Comparison of ENCODE assay signal across 8 cellular contexts in genomic region chr14:103140316-103141109, GRCh38. TPM values are rescaled to one million over a fixed set of nuclear protein-coding genes. Genes with fewer than 3 reads are reported as not detected.
DNase-seq lines count a peak whose midpoint lies in the region; ATAC-seq and TF ChIP-seq lines count a peak whose summit lies in the region.

No MANE protein-coding gene starts in this region.

- intact Hi-C loops in activated CD8-positive, alpha-beta T cell treated with anti-CD3 and anti-CD28 coated beads for 36 hours (cut with micrococcal nuclease) = no loop called here
- intact Hi-C loops in PC-9 (cut with micrococcal nuclease; ENCODE audit: unreplicated experiment) (loop anchor here (1.0 kb wide), 2 partner anchors 35 to 152 kb away; no protein-coding TSS in a partner anchor), thyroid gland (cut with DNase I) (loop anchor here (5.0 kb wide), 1 partner anchor 33 kb away; no protein-coding TSS in a partner anchor)

- no peaks in the 10 kb centered on the region for H3K36me3 Mint-ChIP-seq in activated CD8-positive, alpha-beta T cell treated with anti-CD3 and anti-CD28 coated beads for 36 hours (ENCODE audit: low read depth)
- no peaks in the 10 kb centered on the region for H3K36me3 Mint-ChIP-seq in activated CD8-positive, alpha-beta T cell treated with anti-CD3 and anti-CD28 coated beads, Interleukin-2, amount 10 ng/mL, durations not matched to agents 7 days and 5 days (ENCODE audit: low read depth)
- H3K36me3 Mint-ChIP-seq in endothelial cell (ENCODE audit: low read depth, unreplicated experiment) = peaks cover 11% of the 10 kb centered on the region

- no peak for TF ChIP-seq POLR2A in thyroid gland (IDR thresholded peaks at IDR 0.05)

- ATAC-seq in activated CD8-positive, alpha-beta T cell treated with anti-CD3 and anti-CD28 coated beads for 36 hours = peak; percentile 34
- no peak for ATAC-seq in activated CD8-positive, alpha-beta T cell treated with anti-CD3 and anti-CD28 coated beads, Interleukin-2, amount 10 ng/mL, durations not matched to agents 7 days and 5 days
- peak; percentile 52 for ATAC-seq in HG03521 (IDR thresholded peaks at IDR 0.05; ENCODE audit: unreplicated experiment)

- H4K20me1 ChIP-seq in PC-9 (ENCODE audit: insufficient read depth) = 0 out of 2 replicates have a peak, but pooled peaks cover 10% of the 10 kb centered on the region

- no TSS peak for BruUV-seq in PC-9 (replicated peaks; lab: Mats Ljungman, UMichigan)

- no peak overlapping the region for H3K4me3 Mint-ChIP-seq in activated CD8-positive, alpha-beta T cell treated with anti-CD3 and anti-CD28 coated beads for 36 hours
- H3K4me3 Mint-ChIP-seq in activated CD8-positive, alpha-beta T cell treated with anti-CD3 and anti-CD28 coated beads, Interleukin-2, amount 10 ng/mL, durations not matched to agents 7 days and 5 days = no peak overlapping the region
- no peak overlapping the region for H3K4me3 Mint-ChIP-seq in endothelial cell (ENCODE audit: unreplicated experiment)

- H2AFZ ChIP-seq in PC-9 = no peak overlapping the region

- WGBS in thyroid gland, 2 donors = 33 to 34% methylated on average over 9 to 12 of the region's 12 CpGs

- no peaks in the 10 kb centered on the region for H3K9me2 ChIP-seq in PC-9 (ENCODE audit: insufficient read depth)

- no peaks in the 10 kb centered on the region for H3K9me3 Mint-ChIP-seq in activated CD8-positive, alpha-beta T cell treated with anti-CD3 and anti-CD28 coated beads for 36 hours
- H3K9me3 Mint-ChIP-seq in activated CD8-positive, alpha-beta T cell treated with anti-CD3 and anti-CD28 coated beads, Interleukin-2, amount 10 ng/mL, durations not matched to agents 7 days and 5 days (ENCODE audit: insufficient read depth) = no peaks in the 10 kb centered on the region
- no peaks in the 10 kb centered on the region for H3K9me3 Mint-ChIP-seq in endothelial cell (ENCODE audit: unreplicated experiment)

- CTCF ChIA-PET in activated CD8-positive, alpha-beta T cell treated with anti-CD3 and anti-CD28 coated beads for 36 hours (lab: Charles Lee) = interaction anchor here (0.6 to 1.4 kb wide), 7 partner anchors 11 to 117 kb away, joined by 3 to 7 read pairs (median 4); no protein-coding TSS in a partner anchor
- CTCF ChIA-PET in activated CD8-positive, alpha-beta T cell treated with anti-CD3 and anti-CD28 coated beads, Interleukin-2, amount 10 ng/mL, durations not matched to agents 7 days and 5 days (lab: Charles Lee) = interaction anchor here (0.7 to 1.4 kb wide), 3 partner anchors 12 to 36 kb away, joined by 3 read pairs; no protein-coding TSS in a partner anchor
- CTCF ChIA-PET in PC-9 (lab: Charles Lee) = interaction anchor here (0.6 to 1.9 kb wide), 5 partner anchors 9 to 36 kb away, joined by 3 to 83 read pairs (median 6); no protein-coding TSS in a partner anchor

- DNase-seq in activated CD8-positive, alpha-beta T cell treated with anti-CD3 and anti-CD28 coated beads for 36 hours = no peak
- DNase-seq in activated CD8-positive, alpha-beta T cell treated with anti-CD3 and anti-CD28 coated beads, Interleukin-2, amount 10 ng/mL, durations not matched to agents 7 days and 5 days = no peak
- DNase-seq in PC-9 (peak; percentile 58 to 75), thyroid gland (peak; percentile 80 to 83), endothelial cell (ENCODE audit: low spot score) (no peak), EL (no peak), COLO829 (ENCODE audit: low spot score) (no peak)

- POLR2A ChIA-PET in activated CD8-positive, alpha-beta T cell treated with anti-CD3 and anti-CD28 coated beads for 36 hours (lab: Charles Lee) = no interaction called here
- POLR2A ChIA-PET in activated CD8-positive, alpha-beta T cell treated with anti-CD3 and anti-CD28 coated beads, Interleukin-2, amount 10 ng/mL, durations not matched to agents 7 days and 5 days (lab: Charles Lee) = no interaction called here
- POLR2A ChIA-PET in PC-9 (lab: Charles Lee; ENCODE audit: unreplicated experiment) = interaction anchor here (0.6 to 0.7 kb wide), 3 partner anchors 21 to 193 kb away, joined by 3 to 6 read pairs (median 3); partner anchors contain the start of gene EIF5

- no peak overlapping the region for H3K27ac Mint-ChIP-seq in activated CD8-positive, alpha-beta T cell treated with anti-CD3 and anti-CD28 coated beads for 36 hours
- no peak overlapping the region for H3K27ac Mint-ChIP-seq in activated CD8-positive, alpha-beta T cell treated with anti-CD3 and anti-CD28 coated beads, Interleukin-2, amount 10 ng/mL, durations not matched to agents 7 days and 5 days
- H3K27ac Mint-ChIP-seq in endothelial cell (ENCODE audit: unreplicated experiment) = no peak overlapping the region

- H3F3A ChIP-seq in PC-9 (ENCODE audit: insufficient read depth, low read depth) = peaks cover 92% of the 10 kb centered on the region

- H3K4me3 ChIP-seq in PC-9 (no peak overlapping the region), thyroid gland (replicated peaks in 1 of 3) (no peak overlapping the region)

- peak overlapping the region; percentile 30 for H3K27ac ChIP-seq in PC-9
- H3K27ac ChIP-seq in thyroid gland = peak overlapping the region in 1 of 3 donors; percentile 39

- no peaks in the 10 kb centered on the region for H3K79me2 ChIP-seq in PC-9 (ENCODE audit: low read depth)

- H3K4me1 Mint-ChIP-seq in activated CD8-positive, alpha-beta T cell treated with anti-CD3 and anti-CD28 coated beads for 36 hours (ENCODE audit: low read depth) = no peaks in the 10 kb centered on the region
- H3K4me1 Mint-ChIP-seq in activated CD8-positive, alpha-beta T cell treated with anti-CD3 and anti-CD28 coated beads, Interleukin-2, amount 10 ng/mL, durations not matched to agents 7 days and 5 days (ENCODE audit: low read depth) = peaks cover 5% of the 10 kb centered on the region
- H3K4me1 Mint-ChIP-seq in endothelial cell (ENCODE audit: unreplicated experiment) = peaks cover 9% of the 10 kb centered on the region

- H3K4me1 ChIP-seq in PC-9 (replicated peaks; ENCODE audit: insufficient read depth) (peaks cover 67% of the 10 kb centered on the region), thyroid gland (peaks cover 5 to 28% of the 10 kb centered on the region in 2 donors)

- H3K36me3 ChIP-seq in PC-9 (ENCODE audit: low read depth) = peaks cover 7% of the 10 kb centered on the region
- H3K36me3 ChIP-seq in thyroid gland = no peaks in the 10 kb centered on the region

- H3K27me3 ChIP-seq in PC-9 (ENCODE audit: insufficient read depth, low read depth) = no peaks in the 10 kb centered on the region
- no peaks in the 10 kb centered on the region for H3K27me3 ChIP-seq in thyroid gland

- peaks cover 5% of the 10 kb centered on the region for H3K27me3 Mint-ChIP-seq in activated CD8-positive, alpha-beta T cell treated with anti-CD3 and anti-CD28 coated beads for 36 hours
- peaks cover 16% of the 10 kb centered on the region for H3K27me3 Mint-ChIP-seq in activated CD8-positive, alpha-beta T cell treated with anti-CD3 and anti-CD28 coated beads, Interleukin-2, amount 10 ng/mL, durations not matched to agents 7 days and 5 days (ENCODE audit: low read depth)
- H3K27me3 Mint-ChIP-seq in endothelial cell (ENCODE audit: unreplicated experiment) = peaks cover 7% of the 10 kb centered on the region

- no peak for TF ChIP-seq CTCF in activated CD8-positive, alpha-beta T cell treated with anti-CD3 and anti-CD28 coated beads for 36 hours (IDR thresholded peaks at IDR 0.05)
- TF ChIP-seq CTCF in PC-9 (conservative IDR thresholded peaks at IDR 0.05) (no peak; the same call in 1 of the 2 replicates), thyroid gland (IDR thresholded peaks at IDR 0.05) (no peak), endothelial cell (IDR thresholded peaks at IDR 0.05; ENCODE audit: unreplicated experiment) (no peak)

- 0 out of 2 replicates have a peak overlapping the region, but pooled peaks have one; percentile 1 for H3K4me2 ChIP-seq in PC-9

- H3K9me3 ChIP-seq in PC-9 (ENCODE audit: insufficient read depth, low read depth) (no peaks in the 10 kb centered on the region), thyroid gland (no peaks in the 10 kb centered on the region)

RNA-seq across cellular contexts. Expression of gene TNFAIP2, which starts 17.3 kb away (rescaled TPM):
- 1 to 10 TPM; 1.1 to 1.2 TPM for total RNA-seq in activated CD8-positive, alpha-beta T cell treated with anti-CD3 and anti-CD28 coated beads for 36 hours
- total RNA-seq in activated CD8-positive, alpha-beta T cell treated with anti-CD3 and anti-CD28 coated beads, Interleukin-2, amount 10 ng/mL, durations not matched to agents 7 days and 5 days = under 1 TPM; 0.23 to 0.71 TPM
- total RNA-seq in PC-9 (2021) (291 and 366 TPM in 2 replicates), thyroid gland (10 to 100 TPM; 28.6 to 37.2 (median 31.2) TPM), endothelial cell (ENCODE audit: unreplicated experiment) (163 TPM)

RNA-seq across cellular contexts. Expression of gene EXOC3L4, which starts 46.0 kb away (rescaled TPM):
- total RNA-seq in activated CD8-positive, alpha-beta T cell treated with anti-CD3 and anti-CD28 coated beads for 36 hours = not detected
- not detected for total RNA-seq in activated CD8-positive, alpha-beta T cell treated with anti-CD3 and anti-CD28 coated beads, Interleukin-2, amount 10 ng/mL, durations not matched to agents 7 days and 5 days
- 0.38 and 1.7 TPM in 2 replicates for total RNA-seq in PC-9 (2021)
- total RNA-seq in thyroid gland = under 1 TPM in 2 of 4 donors, not detected in 2; 0.44 to 0.78 TPM
- total RNA-seq in endothelial cell (ENCODE audit: unreplicated experiment) = not detected

RNA-seq across cellular contexts. Expression of gene LBHD2, which starts 56.5 kb away (rescaled TPM):
- not detected for total RNA-seq in activated CD8-positive, alpha-beta T cell treated with anti-CD3 and anti-CD28 coated beads for 36 hours
- not detected for total RNA-seq in activated CD8-positive, alpha-beta T cell treated with anti-CD3 and anti-CD28 coated beads, Interleukin-2, amount 10 ng/mL, durations not matched to agents 7 days and 5 days
- total RNA-seq in PC-9 (2021) = 0.52 and 0.78 TPM in 2 replicates
- total RNA-seq in thyroid gland = not detected
- not detected for total RNA-seq in endothelial cell (ENCODE audit: unreplicated experiment)

Comparison
In these comparisons a context has a peak if more than half of its experiments do, and no peak if none do; other contexts are left out.
1. DNase-seq: peak in PC-9 (2 of 2) and thyroid gland (2 of 2); none in activated CD8-positive, alpha-beta T cell treated with anti-CD3 and anti-CD28 coated beads for 36 hours (single experiment), activated CD8-positive, alpha-beta T cell treated with anti-CD3 and anti-CD28 coated beads, Interleukin-2, amount 10 ng/mL, durations not matched to agents 7 days and 5 days (single experiment), endothelial cell (single experiment), EL (single experiment) and COLO829 (single experiment).
2. RNA of gene TNFAIP2, which starts 17.3 kb away (total RNA-seq): 291 to 366 TPM in PC-9, 163 TPM in endothelial cell (single experiment) and 28.6 to 37.2 TPM in thyroid gland; 1.1 to 1.2 TPM in activated CD8-positive, alpha-beta T cell treated with anti-CD3 and anti-CD28 coated beads for 36 hours and 0.23 to 0.71 TPM in activated CD8-positive, alpha-beta T cell treated with anti-CD3 and anti-CD28 coated beads, Interleukin-2, amount 10 ng/mL, durations not matched to agents 7 days and 5 days; every median in the first group is over 10 times any median in the second.